ENCODE assay signal across 13 cellular contexts in the genomic region with DNA sequence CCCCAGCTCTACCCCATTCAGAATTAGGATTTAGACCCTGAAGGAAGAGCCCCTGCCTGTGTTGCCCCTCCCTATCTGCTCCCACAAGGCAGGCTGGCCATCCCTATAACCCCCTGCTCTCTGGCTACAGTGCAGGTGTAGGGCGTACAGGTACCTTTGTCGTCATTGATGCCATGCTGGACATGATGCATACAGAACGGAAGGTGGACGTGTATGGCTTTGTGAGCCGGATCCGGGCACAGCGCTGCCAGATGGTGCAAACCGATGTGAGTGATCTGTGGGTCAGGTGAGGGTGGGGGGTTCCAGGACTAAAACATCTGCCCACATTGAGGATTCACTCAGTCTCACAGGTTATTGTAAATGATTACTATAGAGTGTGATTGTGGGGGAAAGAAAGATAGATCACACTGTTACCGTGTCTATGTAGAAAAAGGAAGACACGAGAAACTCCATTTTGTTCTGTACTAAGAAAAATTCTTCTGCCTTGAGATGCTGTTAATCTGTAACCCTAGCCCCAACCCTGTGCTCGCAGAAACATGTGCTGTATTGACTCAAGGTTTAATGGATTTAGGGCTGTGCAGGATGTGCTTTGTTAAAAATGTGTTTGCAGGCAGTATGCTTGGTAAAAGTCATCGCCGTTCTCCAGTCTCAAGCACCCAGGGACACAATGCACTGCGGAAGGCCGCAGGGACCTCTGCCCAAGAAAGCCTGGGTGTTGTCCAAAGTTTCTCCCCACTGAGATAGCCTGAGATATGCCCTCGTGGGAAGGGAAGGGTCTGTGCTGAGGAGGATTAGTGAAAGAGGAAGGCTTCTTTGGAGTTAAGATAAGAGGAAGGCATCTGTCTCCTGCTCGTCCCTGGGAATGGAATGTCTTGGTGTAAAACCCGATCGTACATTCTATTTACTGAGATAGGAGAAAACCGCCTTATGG. TPM values are rescaled to one million over a fixed set of nuclear protein-coding genes. Genes with fewer than 3 reads are reported as not detected.
A peak's percentile ranks its signal among the peaks of the same experiment; 100 is the strongest.
DNase-seq lines count a peak whose midpoint lies in the region; ATAC-seq, FAIRE-seq and TF ChIP-seq lines count a peak whose summit lies in the region.
"Not testable (repeated sequence)": the region's sequence is repeated elsewhere in the genome, so short reads cannot be mapped to it uniquely, and the experiment has no call there.
"Had no signal": no experiment of that assay in that cellular context is flagged by ENCODE, and none has a peak within 500 bp of the region (broad histone marks: within the 10 kb centered on the region; RNA-seq: fewer than 3 reads in every experiment).

No MANE protein-coding gene starts in this region.

- not testable (repeated sequence) for H2AFZ ChIP-seq in HepG2 (ENCODE audit: low read length); neural progenitor cell (replicated peaks)

- not testable (repeated sequence) for H3K4me3 Mint-ChIP-seq in activated T-cell treated with anti-CD3 and anti-CD28 coated beads, Interleukin-2, amount 50 U/mL, for 72 hours; neural progenitor cell
- peak overlapping the region; percentile 34 for H3K4me3 Mint-ChIP-seq in endodermal cell

- not testable (repeated sequence) for H3K27me3 ChIP-seq in endodermal cell (ENCODE audit: control insufficient read depth, insufficient read depth, low read length, poor library complexity, severe bottlenecking); HepG2 (ENCODE audit: control insufficient read depth in 1 of 2, insufficient read depth in 2 of 2, low read length in 2 of 2); neural progenitor cell

- not testable (repeated sequence) for TF ChIP-seq POLR2A in HepG2 (IDR thresholded peaks at IDR 0.05; ENCODE audit: insufficient read depth in 1 of 2, low read depth in 2 of 2, low read length in 2 of 2)

- not testable (repeated sequence) for H3F3A ChIP-seq in neural progenitor cell (ENCODE audit: low read depth)

- TF ChIP-seq CTCF in VCaP (conservative IDR thresholded peaks at IDR 0.05); endodermal cell (conservative IDR thresholded peaks at IDR 0.05); HepG2 (CRISPR knock-in tag; IDR thresholded peaks at IDR 0.05); neural progenitor cell (IDR thresholded peaks at IDR 0.05): not testable (repeated sequence)

- not testable (repeated sequence) for FAIRE-seq in HepG2 (lab: Jason Lieb, UNC)

- H3K27ac Mint-ChIP-seq in activated T-cell treated with anti-CD3 and anti-CD28 coated beads, Interleukin-2, amount 50 U/mL, for 72 hours: peak overlapping the region; percentile 77
- peak overlapping the region; percentile 96 for H3K27ac Mint-ChIP-seq in endodermal cell
- peak overlapping the region; percentile 42 for H3K27ac Mint-ChIP-seq in neural progenitor cell

- H3K9me3 ChIP-seq in endodermal cell (ENCODE audit: control insufficient read depth, low read length); HepG2 (ENCODE audit: low read length); neural progenitor cell (ENCODE audit: low read depth): not testable (repeated sequence)

- not testable (repeated sequence) for BruUV-seq in HepG2 (replicated peaks; lab: Mats Ljungman, UMichigan)

- WGBS in endodermal cell (ENCODE audit: insufficient coverage in 1 of 2, insufficient read length in 1 of 2), 2 experiments: 88 to 95% methylated on average over 14 to 16 of the region's 20 CpGs
- WGBS in HepG2 (ENCODE audit: low lambda C conversion rate): 68% methylated on average over 20 of the region's 20 CpGs

- H3K27me3 Mint-ChIP-seq in activated T-cell treated with anti-CD3 and anti-CD28 coated beads, Interleukin-2, amount 50 U/mL, for 72 hours (ENCODE audit: low read depth); endodermal cell (ENCODE audit: insufficient read depth); neural progenitor cell (ENCODE audit: insufficient read depth, low read depth): not testable (repeated sequence)

- not testable (repeated sequence) for H3K9ac ChIP-seq in endodermal cell (ENCODE audit: extremely low read depth, low read length, poor library complexity, severe bottlenecking); neural progenitor cell
- H3K9ac ChIP-seq in HepG2 (ENCODE audit: insufficient read depth, low read depth, low read length): peak overlapping the region; percentile 17; the same call in 1 of the 2 replicates

- not testable (repeated sequence) for ATAC-seq in activated T-cell treated with anti-CD3 and anti-CD28 coated beads, Interleukin-2, amount 50 U/mL, for 72 hours (replicated peaks in 1 of 2)
- ATAC-seq in HepG2: peak; percentile 39

- peaks cover 43% of the 10 kb centered on the region for H3K4me1 Mint-ChIP-seq in activated T-cell treated with anti-CD3 and anti-CD28 coated beads, Interleukin-2, amount 50 U/mL, for 72 hours (ENCODE audit: low read depth)
- peaks cover 15% of the 10 kb centered on the region for H3K4me1 Mint-ChIP-seq in endodermal cell
- not testable (repeated sequence) for H3K4me1 Mint-ChIP-seq in neural progenitor cell

- intact Hi-C loops in HepG2 (cut with micrococcal nuclease; ENCODE audit: unreplicated experiment): not testable (repeated sequence)

- POLR2A ChIA-PET in HepG2 (lab: Yijun Ruan, JAX): not testable (repeated sequence)

- H3K4me1 ChIP-seq in endodermal cell (ENCODE audit: control insufficient read depth, insufficient read depth, low read length); neural progenitor cell: not testable (repeated sequence)
- peaks cover 45% of the 10 kb centered on the region for H3K4me1 ChIP-seq in HepG2 (ENCODE audit: insufficient read depth, low read length)

- TF ChIP-seq EP300 in HepG2 (IDR thresholded peaks at IDR 0.05; ENCODE audit: low read depth in 2 of 2, low read length in 2 of 2); HepG2 (CRISPR knock-in tag; IDR thresholded peaks at IDR 0.05; ENCODE audit: borderline replicate concordance): not testable (repeated sequence)

- H3K36me3 ChIP-seq in endodermal cell (ENCODE audit: control insufficient read depth, insufficient read depth, low read length) (peaks cover 61% of the 10 kb centered on the region), HepG2 (replicated peaks in 1 of 2; ENCODE audit: control insufficient read depth in 1 of 2, insufficient read depth in 2 of 2, low read length in 2 of 2) (peaks cover 42 to 62% of the 10 kb centered on the region in 2 experiments)
- not testable (repeated sequence) for H3K36me3 ChIP-seq in neural progenitor cell

- not testable (repeated sequence) for H3K4me3 ChIP-seq in endodermal cell (ENCODE audit: low read length); HepG2 (replicated peaks in 1 of 3; ENCODE audit: insufficient read depth in 1 of 3, low read depth in 2 of 3, low read length in 3 of 3); neural progenitor cell

- CTCF ChIA-PET in HepG2 (lab: Yijun Ruan, JAX; ENCODE audit: low intra/inter-chr PET ratio, low total read pairs): not testable (repeated sequence)

- DNase-seq in DMS53 (lab: John Stamatoyannopoulos, UW): peak; percentile 86
- peak; percentile 43 for DNase-seq in NCI-H82 treated with DMSO at 0.1 percent for 48 hours (lab: John Stamatoyannopoulos, UW; ENCODE audit: unreplicated experiment)
- not testable (repeated sequence) for DNase-seq in activated T-cell treated with anti-CD3 and anti-CD28 coated beads, Interleukin-2, amount 50 U/mL, for 72 hours; endodermal cell; HepG2 (ENCODE audit: low spot score); neural progenitor cell (ENCODE audit: low spot score)

- not testable (repeated sequence) for H3K4me2 ChIP-seq in HepG2 (ENCODE audit: low read depth, low read length); neural progenitor cell

- not testable (repeated sequence) for H3K79me2 ChIP-seq in HepG2 (ENCODE audit: insufficient read depth, low read length); neural progenitor cell (ENCODE audit: low read depth)

- H3K36me3 Mint-ChIP-seq in activated T-cell treated with anti-CD3 and anti-CD28 coated beads, Interleukin-2, amount 50 U/mL, for 72 hours (ENCODE audit: insufficient read depth in 2 of 2): peaks cover 17 to 39% of the 10 kb centered on the region in 2 donors
- H3K36me3 Mint-ChIP-seq in endodermal cell (ENCODE audit: low read depth): peaks cover 84% of the 10 kb centered on the region
- peaks cover 53% of the 10 kb centered on the region for H3K36me3 Mint-ChIP-seq in neural progenitor cell

- H3K9me3 Mint-ChIP-seq in activated T-cell treated with anti-CD3 and anti-CD28 coated beads, Interleukin-2, amount 50 U/mL, for 72 hours; neural progenitor cell: not testable (repeated sequence)
- peaks cover 17% of the 10 kb centered on the region for H3K9me3 Mint-ChIP-seq in endodermal cell

- TF ChIP-seq RAD21 in HepG2 (CRISPR knock-in tag; IDR thresholded peaks at IDR 0.05): not testable (repeated sequence)

- H3K27ac ChIP-seq in VCaP: peak overlapping the region; percentile 98
- not testable (repeated sequence) for H3K27ac ChIP-seq in endodermal cell (ENCODE audit: low read depth, low read length); neural progenitor cell
- peak overlapping the region; percentile 12 for H3K27ac ChIP-seq in HepG2 (ENCODE audit: extremely low read length, insufficient read depth, low read length)

- H4K20me1 ChIP-seq in HepG2 (ENCODE audit: insufficient read depth, low read length); neural progenitor cell (ENCODE audit: low read depth): not testable (repeated sequence)

- in situ Hi-C loops in HepG2 (cut with HindIII; ENCODE audit: extremely low pct_ligation_motif_present, low pct_unique_long_range_greater_than_20kb): not testable (repeated sequence)

RNA-seq across cellular contexts. Expression of gene GNRH2, which starts 20.6 kb away (rescaled TPM):
- 10 to 100 TPM in 1 of 2 donors, 1 to 10 TPM in 1; 5.5 to 87.1 TPM for total RNA-seq in activated T-cell treated with anti-CD3 and anti-CD28 coated beads, Interleukin-2, amount 50 U/mL, for 72 hours
- 1 to 10 TPM in 1 of 2 donors, not detected in 1; 2.5 TPM for total RNA-seq in endodermal cell
- not detected for polyA plus RNA-seq in endodermal cell (2013, experiment 1 of 2)
- polyA plus RNA-seq in endodermal cell (2013, experiment 2 of 2): not detected
- not detected in 2 replicates for total RNA-seq in HepG2 (2016; rRNA removed; fragmentation: Illumina TruSeq; extraction: Trizol)
- total RNA-seq in HepG2 (2016; cell fraction: cytosol; rRNA removed; fragmentation: Illumina TruSeq; extraction: Trizol; ENCODE audit: low read depth): not detected in 2 replicates
- total RNA-seq in HepG2 (2016; cell fraction: insoluble cytoplasmic fraction; rRNA removed; fragmentation: Illumina TruSeq; extraction: Trizol): 0.22 TPM in 1 of 2 replicates, not detected in the other
- total RNA-seq in HepG2 (2016; cell fraction: membrane; rRNA removed; fragmentation: Illumina TruSeq; extraction: Trizol): not detected in 2 replicates
- total RNA-seq in HepG2 (2016; cell fraction: nucleus; rRNA removed; fragmentation: Illumina TruSeq; extraction: Trizol): 0.72 and 1.5 TPM in 2 replicates
- polyA plus RNA-seq in HepG2 (2011; rRNA removed): 0.22 and 0.28 TPM in 2 replicates
- not detected in 2 replicates for polyA plus RNA-seq in HepG2 (2011; cell fraction: cytosol; rRNA removed)
- polyA plus RNA-seq in HepG2 (2011; cell fraction: nucleus; rRNA removed): 2.9 and 3.0 TPM in 2 replicates
- polyA plus RNA-seq in HepG2 (2012): 0.37 TPM in 1 of 2 replicates, not detected in the other
- not detected in 2 replicates for polyA plus RNA-seq in HepG2 (2016; cell fraction: cytosol; fragmentation: Illumina TruSeq; extraction: Trizol; ENCODE audit: low read depth)
- not detected in 2 replicates for polyA plus RNA-seq in HepG2 (2016; cell fraction: insoluble cytoplasmic fraction; fragmentation: Illumina TruSeq; extraction: Trizol; ENCODE audit: low read depth)
- not detected in 2 replicates for polyA plus RNA-seq in HepG2 (2016; cell fraction: membrane; fragmentation: Illumina TruSeq; extraction: Trizol; ENCODE audit: low read depth)
- polyA plus RNA-seq in HepG2 (2016; cell fraction: nucleus; fragmentation: Illumina TruSeq; extraction: Trizol; ENCODE audit: insufficient read depth, low read depth): 0.96 and 1.2 TPM in 2 replicates
- 0.21 and 1.1 TPM in 2 replicates for polyA minus RNA-seq in HepG2 (2011; rRNA and poly(A)+ RNA removed; ENCODE audit: low replicate concordance)
- polyA minus RNA-seq in HepG2 (2011; cell fraction: cytosol; rRNA and poly(A)+ RNA removed): not detected in 2 replicates
- polyA minus RNA-seq in HepG2 (2011; cell fraction: nucleus; rRNA and poly(A)+ RNA removed): 5.0 and 7.0 TPM in 2 replicates
- total RNA-seq in neural progenitor cell (ENCODE audit: low replicate concordance): 0.37 TPM in 1 of 2 replicates, not detected in the other
- total RNA-seq: CD4-positive, alpha-beta T cell; GM23338; LHCN-M2 had no signal
- polyA plus RNA-seq: GM23338 had no signal

RNA-seq across cellular contexts. Expression of gene MRPS26, which starts 23.0 kb away (rescaled TPM):
- 100 to 1,000 TPM; 100 to 155 TPM for total RNA-seq in activated T-cell treated with anti-CD3 and anti-CD28 coated beads, Interleukin-2, amount 50 U/mL, for 72 hours
- total RNA-seq in endodermal cell (10 to 100 TPM; 75.1 to 87.7 TPM), HepG2 (2016; rRNA removed; fragmentation: Illumina TruSeq; extraction: Trizol) (187 and 201 TPM in 2 replicates), neural progenitor cell (ENCODE audit: low replicate concordance) (37.0 and 71.8 TPM in 2 replicates)
- polyA plus RNA-seq in endodermal cell (2013, experiment 1 of 2): 62.9 TPM
- polyA plus RNA-seq in endodermal cell (2013, experiment 2 of 2): 61.7 TPM
- 73.7 and 85.4 TPM in 2 replicates for total RNA-seq in HepG2 (2016; cell fraction: cytosol; rRNA removed; fragmentation: Illumina TruSeq; extraction: Trizol; ENCODE audit: low read depth)
- 186 and 201 TPM in 2 replicates for total RNA-seq in HepG2 (2016; cell fraction: insoluble cytoplasmic fraction; rRNA removed; fragmentation: Illumina TruSeq; extraction: Trizol)
- 110 and 125 TPM in 2 replicates for total RNA-seq in HepG2 (2016; cell fraction: membrane; rRNA removed; fragmentation: Illumina TruSeq; extraction: Trizol)
- 63.7 and 71.2 TPM in 2 replicates for total RNA-seq in HepG2 (2016; cell fraction: nucleus; rRNA removed; fragmentation: Illumina TruSeq; extraction: Trizol)
- polyA plus RNA-seq in HepG2 (2011; rRNA removed): 89.8 and 96.6 TPM in 2 replicates
- polyA plus RNA-seq in HepG2 (2011; cell fraction: cytosol; rRNA removed): 91.9 and 140 TPM in 2 replicates
- 52.3 and 57.4 TPM in 2 replicates for polyA plus RNA-seq in HepG2 (2011; cell fraction: nucleus; rRNA removed)
- 67.7 and 77.8 TPM in 2 replicates for polyA plus RNA-seq in HepG2 (2012)
- 65.7 and 79.0 TPM in 2 replicates for polyA plus RNA-seq in HepG2 (2016; cell fraction: cytosol; fragmentation: Illumina TruSeq; extraction: Trizol; ENCODE audit: low read depth)
- polyA plus RNA-seq in HepG2 (2016; cell fraction: insoluble cytoplasmic fraction; fragmentation: Illumina TruSeq; extraction: Trizol; ENCODE audit: low read depth): 195 and 204 TPM in 2 replicates
- polyA plus RNA-seq in HepG2 (2016; cell fraction: membrane; fragmentation: Illumina TruSeq; extraction: Trizol; ENCODE audit: low read depth): 80.8 and 93.5 TPM in 2 replicates
- 120 and 125 TPM in 2 replicates for polyA plus RNA-seq in HepG2 (2016; cell fraction: nucleus; fragmentation: Illumina TruSeq; extraction: Trizol; ENCODE audit: insufficient read depth, low read depth)
- polyA minus RNA-seq in HepG2 (2011; rRNA and poly(A)+ RNA removed; ENCODE audit: low replicate concordance): 22.4 and 55.0 TPM in 2 replicates
- polyA minus RNA-seq in HepG2 (2011; cell fraction: cytosol; rRNA and poly(A)+ RNA removed): 24.7 and 35.9 TPM in 2 replicates
- 13.3 and 16.5 TPM in 2 replicates for polyA minus RNA-seq in HepG2 (2011; cell fraction: nucleus; rRNA and poly(A)+ RNA removed)

RNA-seq across cellular contexts. Expression of gene OXT, which starts 48.6 kb away (rescaled TPM):
- total RNA-seq in activated T-cell treated with anti-CD3 and anti-CD28 coated beads, Interleukin-2, amount 50 U/mL, for 72 hours: 1 to 10 TPM; 1.2 to 1.8 TPM
- not detected for total RNA-seq in endodermal cell
- polyA plus RNA-seq in endodermal cell (2013, experiment 1 of 2): not detected
- polyA plus RNA-seq in endodermal cell (2013, experiment 2 of 2): not detected
- not detected in 2 replicates for total RNA-seq in HepG2 (2016; rRNA removed; fragmentation: Illumina TruSeq; extraction: Trizol)
- total RNA-seq in HepG2 (2016; cell fraction: cytosol; rRNA removed; fragmentation: Illumina TruSeq; extraction: Trizol; ENCODE audit: low read depth): not detected in 2 replicates
- total RNA-seq in HepG2 (2016; cell fraction: insoluble cytoplasmic fraction; rRNA removed; fragmentation: Illumina TruSeq; extraction: Trizol): not detected in 2 replicates
- total RNA-seq in HepG2 (2016; cell fraction: membrane; rRNA removed; fragmentation: Illumina TruSeq; extraction: Trizol): not detected in 2 replicates
- not detected in 2 replicates for total RNA-seq in HepG2 (2016; cell fraction: nucleus; rRNA removed; fragmentation: Illumina TruSeq; extraction: Trizol)
- not detected in 2 replicates for polyA plus RNA-seq in HepG2 (2011; rRNA removed)
- polyA plus RNA-seq in HepG2 (2011; cell fraction: cytosol; rRNA removed): not detected in 2 replicates
- not detected in 2 replicates for polyA plus RNA-seq in HepG2 (2011; cell fraction: nucleus; rRNA removed)
- polyA plus RNA-seq in HepG2 (2012): not detected in 2 replicates
- polyA plus RNA-seq in HepG2 (2016; cell fraction: cytosol; fragmentation: Illumina TruSeq; extraction: Trizol; ENCODE audit: low read depth): not detected in 2 replicates
- not detected in 2 replicates for polyA plus RNA-seq in HepG2 (2016; cell fraction: insoluble cytoplasmic fraction; fragmentation: Illumina TruSeq; extraction: Trizol; ENCODE audit: low read depth)
- not detected in 2 replicates for polyA plus RNA-seq in HepG2 (2016; cell fraction: membrane; fragmentation: Illumina TruSeq; extraction: Trizol; ENCODE audit: low read depth)
- not detected in 2 replicates for polyA plus RNA-seq in HepG2 (2016; cell fraction: nucleus; fragmentation: Illumina TruSeq; extraction: Trizol; ENCODE audit: insufficient read depth, low read depth)
- polyA minus RNA-seq in HepG2 (2011; rRNA and poly(A)+ RNA removed; ENCODE audit: low replicate concordance): not detected in 2 replicates
- polyA minus RNA-seq in HepG2 (2011; cell fraction: cytosol; rRNA and poly(A)+ RNA removed): not detected in 2 replicates
- not detected in 2 replicates for polyA minus RNA-seq in HepG2 (2011; cell fraction: nucleus; rRNA and poly(A)+ RNA removed)
- total RNA-seq in neural progenitor cell (ENCODE audit: low replicate concordance): not detected in 2 replicates
- total RNA-seq: A673, GM23338, K562, LHCN-M2, PC-9 had no signal
- polyA plus RNA-seq: K562 had no signal

Comparison
In these comparisons a context has a peak if more than half of its experiments do, and no peak if none do; other contexts are left out.
1. H3K27ac Mint-ChIP-seq: peak in every context shown above with its lines; median percentile 96 in endodermal cell; 77 in activated T-cell treated with anti-CD3 and anti-CD28 coated beads, Interleukin-2, amount 50 U/mL, for 72 hours; 42 in neural progenitor cell.